In genomic region chr4:11416767-11417113, GRCh38 we compare ENCODE assay signal across 23 cellular contexts. TPM values are rescaled to one million over a fixed set of nuclear protein-coding genes. Genes with fewer than 3 reads are reported as not detected.
"Had no signal": no experiment of that assay in that cellular context is flagged by ENCODE, and none has a peak within 500 bp of the region (broad histone marks: within the 10 kb centered on the region; RNA-seq: fewer than 3 reads in every experiment).

No MANE protein-coding gene starts in this region.

- H3K36me3 ChIP-seq: adrenal gland, breast epithelium, MG63 had no signal

- H3K36me3 Mint-ChIP-seq: activated naive CD8-positive, alpha-beta T cell treated with anti-CD3 and anti-CD28 coated beads, Interleukin-2, amount 10 ng/mL, durations not matched to agents 7 days and 5 days had no signal

- H3K27me3 Mint-ChIP-seq: activated CD4-positive, alpha-beta T cell treated with anti-CD3 and anti-CD28 coated beads, Interleukin-2, amount 10 ng/mL, durations not matched to agents 7 days and 5 days had no signal

- H3K27me3 ChIP-seq: adrenal gland, breast epithelium, MG63 had no signal

- ATAC-seq: activated T-cell treated with anti-CD3 and anti-CD28 coated beads, Interleukin-2, amount 50 U/mL, for 72 hours; PC-3 had no signal

- DNase-seq: activated CD4-positive, alpha-beta memory T cell treated with anti-CD3 and anti-CD28 coated beads, Interleukin-2, amount 10 ng/mL, durations not matched to agents 7 days and 5 days; activated CD4-positive, alpha-beta T cell treated with anti-CD3 and anti-CD28 coated beads, Interleukin-2, amount 10 ng/mL, durations not matched to agents 7 days and 5 days; activated CD4-positive, CD25-positive, alpha-beta regulatory T cell; activated naive CD4-positive, alpha-beta T cell treated with anti-CD3 and anti-CD28 coated beads, Interleukin-2, amount 50 U/mL, for 16 hours; activated naive CD8-positive, alpha-beta T cell treated with anti-CD3 and anti-CD28 coated beads, Interleukin-2, amount 10 ng/mL, durations not matched to agents 7 days and 5 days; activated T-cell treated with anti-CD3 and anti-CD28 coated beads for 4 hours; activated T-cell treated with anti-CD3 and anti-CD28 coated beads, Interleukin-2, amount 50 U/mL, for 72 hours; adrenal gland; aorta; MG63; MV-4-11; NCI-H1105; NCI-H1436; NCI-H1694 treated with DMSO at 0.1 percent for 48 hours; NCI-H446; NCI-H524; PC-3; SHP77 treated with DMSO at 0.1 percent for 48 hours; T1000 had no signal

- H3K4me1 ChIP-seq: adrenal gland, breast epithelium had no signal

- H3K4me1 Mint-ChIP-seq: activated CD4-positive, alpha-beta T cell treated with anti-CD3 and anti-CD28 coated beads, Interleukin-2, amount 10 ng/mL, durations not matched to agents 7 days and 5 days; activated naive CD8-positive, alpha-beta T cell treated with anti-CD3 and anti-CD28 coated beads, Interleukin-2, amount 10 ng/mL, durations not matched to agents 7 days and 5 days had no signal

- H3K9me3 ChIP-seq: adrenal gland, breast epithelium, MG63 had no signal

- H3K4me3 ChIP-seq: adrenal gland, breast epithelium, MG63 had no signal

- H3K27ac ChIP-seq: breast epithelium had no signal

- H3K27ac Mint-ChIP-seq: activated CD4-positive, alpha-beta memory T cell treated with anti-CD3 and anti-CD28 coated beads, Interleukin-2, amount 10 ng/mL, durations not matched to agents 7 days and 5 days; activated CD4-positive, alpha-beta T cell treated with anti-CD3 and anti-CD28 coated beads, Interleukin-2, amount 10 ng/mL, durations not matched to agents 7 days and 5 days; activated naive CD8-positive, alpha-beta T cell treated with anti-CD3 and anti-CD28 coated beads, Interleukin-2, amount 10 ng/mL, durations not matched to agents 7 days and 5 days; activated T-cell treated with anti-CD3 and anti-CD28 coated beads, Interleukin-2, amount 50 U/mL, for 72 hours; activated T-helper 2 cell treated with anti-CD3 and anti-CD28 coated beads, Interferon-gamma antibody, Interleukin-2, Interleukin-4, amounts not matched to agents 10 μg/mL and 5 μg/mL and 100 μg/mL, durations not matched to agents 14 hours and 24 hours and 36 hours; T-helper 1 cell treated with Interleukin-12 subunit alpha and Interleukin-12 subunit beta and Interleukin-4 antibody, amounts not matched to agents 30 μg/mL and 1 μg/mL, for 36 hours had no signal

- H3K9me3 Mint-ChIP-seq: activated CD4-positive, alpha-beta memory T cell treated with anti-CD3 and anti-CD28 coated beads, Interleukin-2, amount 10 ng/mL, durations not matched to agents 7 days and 5 days; activated CD4-positive, alpha-beta T cell treated with anti-CD3 and anti-CD28 coated beads, Interleukin-2, amount 10 ng/mL, durations not matched to agents 7 days and 5 days; activated naive CD8-positive, alpha-beta T cell treated with anti-CD3 and anti-CD28 coated beads, Interleukin-2, amount 10 ng/mL, durations not matched to agents 7 days and 5 days; activated T-cell treated with anti-CD3 and anti-CD28 coated beads, Interleukin-2, amount 50 U/mL, for 72 hours; activated T-helper 2 cell treated with anti-CD3 and anti-CD28 coated beads, Interferon-gamma antibody, Interleukin-2, Interleukin-4, amounts not matched to agents 10 μg/mL and 5 μg/mL and 100 μg/mL, durations not matched to agents 14 hours and 24 hours and 36 hours; T-helper 1 cell treated with Interleukin-12 subunit alpha and Interleukin-12 subunit beta and Interleukin-4 antibody, amounts not matched to agents 30 μg/mL and 1 μg/mL, for 36 hours had no signal

- H3K4me3 Mint-ChIP-seq: activated CD4-positive, alpha-beta memory T cell treated with anti-CD3 and anti-CD28 coated beads, Interleukin-2, amount 10 ng/mL, durations not matched to agents 7 days and 5 days; activated CD4-positive, alpha-beta T cell treated with anti-CD3 and anti-CD28 coated beads, Interleukin-2, amount 10 ng/mL, durations not matched to agents 7 days and 5 days; activated naive CD8-positive, alpha-beta T cell treated with anti-CD3 and anti-CD28 coated beads, Interleukin-2, amount 10 ng/mL, durations not matched to agents 7 days and 5 days; activated T-cell treated with anti-CD3 and anti-CD28 coated beads, Interleukin-2, amount 50 U/mL, for 72 hours; T-helper 1 cell treated with Interleukin-12 subunit alpha and Interleukin-12 subunit beta and Interleukin-4 antibody, amounts not matched to agents 30 μg/mL and 1 μg/mL, for 36 hours had no signal

RNA-seq across cellular contexts. Expression of gene HS3ST1, which starts 12.0 kb away (rescaled TPM):
- total RNA-seq: activated CD4-positive, alpha-beta memory T cell treated with anti-CD3 and anti-CD28 coated beads, Interleukin-2, amount 10 ng/mL, durations not matched to agents 7 days and 5 days; activated CD4-positive, alpha-beta T cell treated with anti-CD3 and anti-CD28 coated beads, Interleukin-2, amount 10 ng/mL, durations not matched to agents 7 days and 5 days; activated CD8-positive, alpha-beta memory T cell treated with anti-CD3 and anti-CD28 coated beads for 36 hours; activated T-cell treated with anti-CD3 and anti-CD28 coated beads, Interleukin-2, amount 50 U/mL, for 72 hours had no signal
